Comparison of ENCODE assay signal across 14 cellular contexts in genomic region chr11:83191491-83191890, GRCh38. TPM values are rescaled to one million over a fixed set of nuclear protein-coding genes. Genes with fewer than 3 reads are reported as not detected.
A peak's percentile ranks its signal among the peaks of the same experiment; 100 is the strongest.
DNase-seq lines count a peak whose midpoint lies in the region; ATAC-seq and TF ChIP-seq lines count a peak whose summit lies in the region.
"Had no signal": no experiment of that assay in that cellular context is flagged by ENCODE, and none has a peak within 500 bp of the region (broad histone marks: within the 10 kb centered on the region; RNA-seq: fewer than 3 reads in every experiment).

No MANE protein-coding gene starts in this region.

- H3K9me3 ChIP-seq in adipocyte (ENCODE audit: control insufficient read depth, low read length) (no peaks in the 10 kb centered on the region), trophoblast cell (ENCODE audit: insufficient read depth, low read depth, low read length) (no peaks in the 10 kb centered on the region)
- H3K9me3 ChIP-seq: Peyer's patch, upper lobe of right lung had no signal

- H2AFZ ChIP-seq in trophoblast cell (ENCODE audit: insufficient read depth, low read length, poor library complexity) = no peak overlapping the region

- H3K36me3 ChIP-seq in adipocyte (ENCODE audit: control insufficient read depth, insufficient read depth, low read length, severe bottlenecking) = peaks cover 37% of the 10 kb centered on the region
- peaks cover 12 to 15% of the 10 kb centered on the region in 2 experiments for H3K36me3 ChIP-seq in trophoblast cell (ENCODE audit: control insufficient read depth in 1 of 2, insufficient read depth in 2 of 2, low read length in 2 of 2)

- DNase-seq in activated CD4-positive, alpha-beta T cell treated with anti-CD3 and anti-CD28 coated beads for 48 hours = peak; percentile 28
- no peak for DNase-seq in activated CD4-positive, alpha-beta T cell treated with anti-CD3 and anti-CD28 coated beads, Interleukin-2, amount 50 U/mL, for 1 hour
- DNase-seq in HFFc6 = no peak
- no peak for DNase-seq in adipocyte (ENCODE audit: low read depth)
- DNase-seq in trophoblast cell = peak; percentile 2 to 63
- DNase-seq in NCI-H128 (lab: John Stamatoyannopoulos, UW; ENCODE audit: unreplicated experiment) = no peak
- no peak for DNase-seq in activated gamma-delta T cell treated with Interleukin-2 at 50 U/mL for 16 hours
- DNase-seq: COR-L47, midbrain, NCI-H2029 treated with DMSO at 0.1 percent for 48 hours, NCI-H69, Peyer's patch, upper lobe of right lung had no signal

- H3K18ac ChIP-seq in trophoblast cell (ENCODE audit: low read length) = no peak overlapping the region

- H2BK12ac ChIP-seq in trophoblast cell (ENCODE audit: low read length) = no peak overlapping the region

- no peak overlapping the region for H3K4me2 ChIP-seq in trophoblast cell (ENCODE audit: low read length)

- H3K4me3 ChIP-seq in adipocyte (ENCODE audit: low read length) (no peak overlapping the region), trophoblast cell (ENCODE audit: low read depth, low read length) (no peak overlapping the region)
- H3K4me3 ChIP-seq: upper lobe of right lung had no signal

- no peak overlapping the region for H3K14ac ChIP-seq in trophoblast cell (ENCODE audit: low read length)

- H2AK5ac ChIP-seq in trophoblast cell (ENCODE audit: low read length) = no peak overlapping the region

- H4K12ac ChIP-seq in trophoblast cell (ENCODE audit: low read depth, low read length) = no peak overlapping the region

- H4K91ac ChIP-seq in trophoblast cell (ENCODE audit: low read depth, low read length) = no peak overlapping the region

- H3K27me3 ChIP-seq in adipocyte (replicated peaks; ENCODE audit: control insufficient read depth, insufficient read depth, low read length) (no peaks in the 10 kb centered on the region), trophoblast cell (ENCODE audit: insufficient read depth, low read length) (no peaks in the 10 kb centered on the region)
- H3K27me3 ChIP-seq: Peyer's patch, upper lobe of right lung had no signal

- H2BK5ac ChIP-seq in trophoblast cell (ENCODE audit: low read depth, low read length, poor library complexity) = no peak overlapping the region

- peak overlapping the region; percentile 29; the same call in 1 of the 2 replicates for H3K4me3 Mint-ChIP-seq in HFFc6

- H3K4me1 ChIP-seq in adipocyte (ENCODE audit: control insufficient read depth, insufficient read depth, low read length) (peaks cover 29% of the 10 kb centered on the region), trophoblast cell (ENCODE audit: control insufficient read depth in 1 of 2, insufficient read depth in 2 of 2, low read length in 2 of 2) (peaks cover 0 to 5% of the 10 kb centered on the region in 2 experiments)

- peak overlapping the region; percentile 51 for H3K27ac Mint-ChIP-seq in HFFc6

- H3K9me3 Mint-ChIP-seq in HFFc6 = no peaks in the 10 kb centered on the region

- H3K4me1 Mint-ChIP-seq in HFFc6 (ENCODE audit: low read depth) = peaks cover 29% of the 10 kb centered on the region

- H3K36me3 Mint-ChIP-seq in HFFc6 (ENCODE audit: low read depth) = peaks cover 25% of the 10 kb centered on the region

- no peaks in the 10 kb centered on the region for H3K27me3 Mint-ChIP-seq in HFFc6 (ENCODE audit: insufficient read depth)

- no peak overlapping the region for H2BK120ac ChIP-seq in trophoblast cell (ENCODE audit: insufficient read depth, low read length, poor library complexity)

- ATAC-seq in GM18498 (IDR thresholded peaks at IDR 0.05; ENCODE audit: unreplicated experiment) = no peak
- ATAC-seq: upper lobe of right lung had no signal

- H3K27ac ChIP-seq in trophoblast cell (ENCODE audit: low read depth, low read length) = no peak overlapping the region
- H3K27ac ChIP-seq: Peyer's patch, upper lobe of right lung had no signal

- no peaks in the 10 kb centered on the region for H3K79me2 ChIP-seq in trophoblast cell (ENCODE audit: control insufficient read depth, insufficient read depth, low read length, poor library complexity)

- no CpG with 5 or more reads among the region's 5 CpGs for WGBS in trophoblast cell (ENCODE audit: extremely low coverage, insufficient coverage, insufficient read length)

- H4K8ac ChIP-seq in trophoblast cell (ENCODE audit: low read depth, low read length) = no peak overlapping the region

- H3K79me1 ChIP-seq in trophoblast cell (ENCODE audit: low read length) = peaks cover 2% of the 10 kb centered on the region

- H3K23ac ChIP-seq in trophoblast cell (ENCODE audit: low read length) = no peak overlapping the region

- no peak for TF ChIP-seq CTCF in HFFc6 (IDR thresholded peaks at IDR 0.05)

- H3K9ac ChIP-seq in adipocyte (ENCODE audit: low read length) = peak overlapping the region; percentile 89
- H3K9ac ChIP-seq in trophoblast cell (ENCODE audit: low read length) = no peak overlapping the region

- H3K4ac ChIP-seq in trophoblast cell (ENCODE audit: low read depth, low read length) = no peak overlapping the region

RNA-seq across cellular contexts. Expression of gene ANKRD42, which starts 2.0 kb away (rescaled TPM):
- 10 to 100 TPM; 11.9 to 16.5 (median 13.1) TPM for total RNA-seq in HFFc6 (2021; fragmentation: NEBNext Ultra II Directional; extraction: Animal tissue kit (Norgen Biotek cat#: 25700))
- polyA plus RNA-seq in trophoblast cell (2013) = 2.4 and 2.7 TPM in 2 replicates

RNA-seq across cellular contexts. Expression of gene PCF11, which starts 34.6 kb away (rescaled TPM):
- total RNA-seq in HFFc6 (2021; fragmentation: NEBNext Ultra II Directional; extraction: Animal tissue kit (Norgen Biotek cat#: 25700)) = 10 to 100 TPM; 22.4 to 26.6 (median 24.7) TPM
- polyA plus RNA-seq in trophoblast cell (2013) = 39.4 and 45.2 TPM in 2 replicates

Comparison
In these comparisons a context has a peak if more than half of its experiments do, and no peak if none do; other contexts are left out.
1. DNase-seq: peak in activated CD4-positive, alpha-beta T cell treated with anti-CD3 and anti-CD28 coated beads for 48 hours (single experiment) and trophoblast cell (2 of 2); none in activated CD4-positive, alpha-beta T cell treated with anti-CD3 and anti-CD28 coated beads, Interleukin-2, amount 50 U/mL, for 1 hour (single experiment), HFFc6 (single experiment), adipocyte (single experiment), NCI-H128 (single experiment) and activated gamma-delta T cell treated with Interleukin-2 at 50 U/mL for 16 hours (single experiment).